Comparison of ENCODE assay signal across 32 cellular contexts in the genomic region with DNA sequence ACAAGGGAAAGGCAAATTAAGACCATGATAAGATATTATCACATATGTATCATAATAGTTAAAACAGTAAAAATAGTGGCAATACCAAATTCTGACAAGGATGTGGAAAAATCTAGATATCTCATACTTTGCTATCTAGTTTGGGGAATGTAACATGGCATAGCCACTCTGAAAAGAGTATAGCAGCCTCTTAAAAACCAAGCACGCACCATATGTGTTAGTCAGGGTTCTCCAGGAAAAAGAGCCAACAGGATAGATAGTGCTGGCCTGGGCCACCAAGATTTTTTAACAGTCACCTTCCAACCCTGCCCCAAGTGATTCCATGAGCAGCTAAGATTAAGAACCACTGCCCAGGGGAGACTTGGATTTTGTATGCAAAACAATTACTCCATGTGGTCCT. TPM values are rescaled to one million over a fixed set of nuclear protein-coding genes. Genes with fewer than 3 reads are reported as not detected.
"Had no signal": no experiment of that assay in that cellular context is flagged by ENCODE, and none has a peak within 500 bp of the region (broad histone marks: within the 10 kb centered on the region; RNA-seq: fewer than 3 reads in every experiment).

No MANE protein-coding gene starts in this region.

- H3K4me3 ChIP-seq: MG63 had no signal

- DNase-seq: Karpas-422, MG63, NCI-H1048, NCI-H1092, NCI-H1092 treated with DMSO at 0.1 percent for 48 hours, NCI-H1105, NCI-H1105 treated with DMSO at 0.1 percent for 48 hours, NCI-H1417 treated with DMSO at 0.1 percent for 48 hours, NCI-H1436, NCI-H1436 treated with DMSO at 0.1 percent for 48 hours, NCI-H146, NCI-H1694, NCI-H1694 treated with DMSO at 0.1 percent for 48 hours, NCI-H187, NCI-H187 treated with DMSO at 0.1 percent for 48 hours, NCI-H1930, NCI-H2029, NCI-H2081, NCI-H2081 treated with DMSO at 0.1 percent for 48 hours, NCI-H2107, NCI-H2171, NCI-H2171 treated with DMSO at 0.1 percent for 48 hours, NCI-H2227 treated with DMSO at 0.1 percent for 48 hours, NCI-H226, NCI-H345, NCI-H446, NCI-H446 treated with DMSO at 0.1 percent for 48 hours, NCI-H510A, NCI-H510A treated with DMSO at 0.1 percent for 48 hours had no signal

- H3K27me3 ChIP-seq: MG63 had no signal

- H3K36me3 ChIP-seq: MG63 had no signal

- H3K9me3 ChIP-seq: MG63 had no signal

RNA-seq across cellular contexts. Expression of a gene that starts 48.5 kb away (rescaled TPM):
- total RNA-seq: M059J, MCF 10A, NCI-H460 had no signal
